In genomic region chr9:134764870-134765269, GRCh38 we compare ENCODE assay signal across 18 cellular contexts.
DNase-seq lines count a peak whose midpoint lies in the region; ATAC-seq and TF ChIP-seq lines count a peak whose summit lies in the region.
"Had no signal": no experiment of that assay in that cellular context is flagged by ENCODE, and none has a peak within 500 bp of the region (broad histone marks: within the 10 kb centered on the region; RNA-seq: fewer than 3 reads in every experiment).

No MANE protein-coding gene starts in this region.

- H3K9me3 ChIP-seq in HCT116 (ENCODE audit: control insufficient read depth in 1 of 2, insufficient read depth in 1 of 2, low read depth in 1 of 2, low read length in 2 of 2) (0 out of 4 replicates have a peak, but pooled peaks cover 0 to 3% of the 10 kb centered on the region in 2 experiments), thyroid gland (no peaks in the 10 kb centered on the region)

- H3K36me3 ChIP-seq in HCT116 (ENCODE audit: control insufficient read depth in 1 of 2, insufficient read depth in 2 of 2, low read length in 2 of 2) (no peaks in the 10 kb centered on the region), thyroid gland (no peaks in the 10 kb centered on the region)

- no peaks in the 10 kb centered on the region for H3K79me2 ChIP-seq in HCT116 (ENCODE audit: insufficient read depth, low read length)

- H3K9ac ChIP-seq in HCT116 (ENCODE audit: low read length): no peak overlapping the region

- H3K27me3 ChIP-seq in HCT116 (ENCODE audit: insufficient read depth, low read length): no peaks in the 10 kb centered on the region
- no peaks in the 10 kb centered on the region for H3K27me3 ChIP-seq in foreskin keratinocyte
- no peaks in the 10 kb centered on the region for H3K27me3 ChIP-seq in thyroid gland

- ATAC-seq in HCT116: peak; percentile 46; the same call in 1 of the 2 replicates
- ATAC-seq in foreskin keratinocyte: no peak
- no peak for ATAC-seq in HG02763 (IDR thresholded peaks at IDR 0.05; ENCODE audit: unreplicated experiment)

- H3K9me2 ChIP-seq in HCT116 (ENCODE audit: insufficient read depth): no peaks in the 10 kb centered on the region

- no peak overlapping the region for H3K27ac ChIP-seq in HCT116 (ENCODE audit: low read depth, low read length)
- no peak overlapping the region for H3K27ac ChIP-seq in foreskin keratinocyte
- no peak overlapping the region for H3K27ac ChIP-seq in thyroid gland
- H3K27ac ChIP-seq: HL-60 had no signal

- H3K4me1 ChIP-seq in HCT116 (ENCODE audit: control insufficient read depth in 1 of 2, insufficient read depth in 2 of 2, low read length in 2 of 2) (no peaks in the 10 kb centered on the region), foreskin keratinocyte (no peaks in the 10 kb centered on the region), thyroid gland (peaks cover 0 to 8% of the 10 kb centered on the region in 2 donors)

- no TSS peak for BruUV-seq in HCT116 (replicated peaks; lab: Mats Ljungman, UMichigan)

- TF ChIP-seq CTCF in HCT116 (IDR thresholded peaks at IDR 0.05 in 2 of 3, conservative IDR thresholded peaks at IDR 0.05 in 1 of 3; ENCODE audit: borderline replicate concordance in 1 of 3, insufficient read depth in 1 of 3, low read depth in 2 of 3, low read length in 2 of 3) (no peak), foreskin keratinocyte (conservative IDR thresholded peaks at IDR 0.05) (peak; percentile 35), thyroid gland (IDR thresholded peaks at IDR 0.05) (no peak)

- no peaks in the 10 kb centered on the region for H4K20me1 ChIP-seq in HCT116 (ENCODE audit: insufficient read depth)

- H2AFZ ChIP-seq in HCT116 (ENCODE audit: low read depth, low read length, poor library complexity, severe bottlenecking): no peak overlapping the region

- DNase-seq in HCT116 (ENCODE audit: low read depth, low spot score) (no peak), NCI-H2227 treated with DMSO at 0.1 percent for 48 hours (lab: John Stamatoyannopoulos, UW) (peak; percentile 52), foreskin keratinocyte (no peak), thyroid gland (peak; percentile 14 to 50)
- DNase-seq in stimulated activated CD4-positive, alpha-beta T cell treated with anti-CD3 and anti-CD28 coated beads, Interleukin-12 subunit alpha, Interleukin-12 subunit beta, amount 100 ng/mL, for 4 hours: no peak
- DNase-seq in stimulated activated CD4-positive, alpha-beta T cell treated with anti-CD3 and anti-CD28 coated beads, Interleukin-4, amount 100 ng/mL, for 24 hours: no peak
- DNase-seq: ACHN; CD4-positive, alpha-beta T cell; DMS53; NCI-H1048; NCI-H1436; NCI-H1930; NCI-H748 treated with DMSO at 0.1 percent for 48 hours; NK-92 treated with Interleukin-12 subunit alpha and Interleukin-12 subunit beta, amount 100 ng/mL, for 24 hours; Right ventricle myocardium superior; SW 1271 had no signal

- TF ChIP-seq RAD21 in HCT116 (IDR thresholded peaks at IDR 0.05; ENCODE audit: low read depth): no peak

- POLR2A ChIA-PET in HCT116 (lab: Charles Lee): no interaction called here

- RAD21 ChIA-PET in HCT116 (lab: Charles Lee; ENCODE audit: low non-redundant PET in 1 of 2, low total read pairs in 2 of 2, uncharacterized antibody in 2 of 2, unreplicated experiment in 2 of 2): no interaction called here

- CTCF ChIA-PET in HCT116 (lab: Charles Lee): no interaction called here

- no peak overlapping the region for H3K4me3 ChIP-seq in HCT116 (replicated peaks in 1 of 2; ENCODE audit: low read depth in 1 of 2, low read length in 2 of 2)
- no peak overlapping the region for H3K4me3 ChIP-seq in thyroid gland (replicated peaks in 1 of 3)

- intact Hi-C loops in HCT116 (cut with micrococcal nuclease): no loop called here
- intact Hi-C loops in thyroid gland (cut with DNase I): no loop called here

- TF ChIP-seq POLR2A in HCT116 (IDR thresholded peaks at IDR 0.05; ENCODE audit: borderline replicate concordance, extremely low read depth, insufficient read depth, insufficient read length) (no peak), thyroid gland (IDR thresholded peaks at IDR 0.05) (no peak)

- 53 to 79% methylated on average over 16 of the region's 16 CpGs for whole genome bisulfite sequencing in thyroid gland, 2 donors

- no peak overlapping the region for H3K4me2 ChIP-seq in HCT116 (ENCODE audit: low read length)

TF ChIP-seq in HCT116, 20 proteins besides CTCF, POLR2A, EP300 and RAD21:
- TF ChIP-seq FOSL1 (IDR thresholded peaks at IDR 0.05; ENCODE audit: low read depth): no peak
- no peak for TF ChIP-seq ZBTB33 (IDR thresholded peaks at IDR 0.05; ENCODE audit: extremely low read depth, insufficient replicate concordance, low read length)
- TF ChIP-seq ELF1 (IDR thresholded peaks at IDR 0.05; ENCODE audit: borderline replicate concordance, low read depth): no peak
- TF ChIP-seq REST (IDR thresholded peaks at IDR 0.05; ENCODE audit: low read depth): no peak
- TF ChIP-seq, protein P1, sequence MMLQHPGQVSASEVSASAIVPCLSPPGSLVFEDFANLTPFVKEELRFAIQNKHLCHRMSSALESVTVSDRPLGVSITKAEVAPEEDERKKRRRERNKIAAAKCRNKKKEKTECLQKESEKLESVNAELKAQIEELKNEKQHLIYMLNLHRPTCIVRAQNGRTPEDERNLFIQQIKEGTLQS (IDR thresholded peaks at IDR 0.05): no peak
- TF ChIP-seq SIN3A (IDR thresholded peaks at IDR 0.05; ENCODE audit: low read depth): no peak
- TF ChIP-seq CEBPB (IDR thresholded peaks at IDR 0.05; ENCODE audit: low read depth): no peak
- no peak for TF ChIP-seq EGR1 (IDR thresholded peaks at IDR 0.05; ENCODE audit: low read depth)
- no peak for TF ChIP-seq EZH2phosphoT487 (IDR thresholded peaks at IDR 0.05; ENCODE audit: borderline replicate concordance)
- no peak for TF ChIP-seq ZFX (IDR thresholded peaks at IDR 0.05)
- TF ChIP-seq SP1 (IDR thresholded peaks at IDR 0.05; ENCODE audit: low read depth): no peak

Comparison
In these comparisons a context has a peak if more than half of its experiments do, and no peak if none do; other contexts are left out.
1. DNase-seq: peak in NCI-H2227 treated with DMSO at 0.1 percent for 48 hours (single experiment) and thyroid gland (2 of 2); none in HCT116 (single experiment), foreskin keratinocyte (0 of 2), stimulated activated CD4-positive, alpha-beta T cell treated with anti-CD3 and anti-CD28 coated beads, Interleukin-12 subunit alpha, Interleukin-12 subunit beta, amount 100 ng/mL, for 4 hours (single experiment) and stimulated activated CD4-positive, alpha-beta T cell treated with anti-CD3 and anti-CD28 coated beads, Interleukin-4, amount 100 ng/mL, for 24 hours (single experiment).